ENCODE assay signal across 8 cellular contexts in genomic region chrX:24054182-24055042, GRCh38. TPM values are rescaled to one million over a fixed set of nuclear protein-coding genes. Genes with fewer than 3 reads are reported as not detected.
A peak's percentile ranks its signal among the peaks of the same experiment; 100 is the strongest.
DNase-seq lines count a peak whose midpoint lies in the region; ATAC-seq, FAIRE-seq and TF ChIP-seq lines count a peak whose summit lies in the region.

Gene EIF2S3, plus strand, starts transcription at chrX:24054956. Its CDS starts 13 bp downstream, at chrX:24054969.

- no peaks in the 10 kb centered on the region for H3K9me2 ChIP-seq in Loucy (replicated peaks; ENCODE audit: low read depth, low read length)

- peak; percentile 92 for DNase-seq in ELR (ENCODE audit: low read depth)
- peak; percentile 22 for DNase-seq in H54 (ENCODE audit: insufficient read length, low spot score)
- peak; percentile 83 for DNase-seq in RWPE2 (ENCODE audit: low spot score)
- DNase-seq in fibroblast of mammary gland (ENCODE audit: low read depth), result peak; percentile 98
- peak; percentile 76 for DNase-seq in natural killer cell
- peak; percentile 83 for DNase-seq in stimulated activated naive CD4-positive, alpha-beta T cell treated with Interleukin-2 at 50 U/mL for 16 hours (lab: John Stamatoyannopoulos, UW)

- peak; percentile 60 for TF ChIP-seq CTCF in Loucy (conservative IDR thresholded peaks at IDR 0.05; ENCODE audit: low read length)
- peak; percentile 80 for TF ChIP-seq CTCF in RWPE2 (IDR thresholded peaks at IDR 0.05; ENCODE audit: poor library complexity, severe bottlenecking)
- TF ChIP-seq CTCF in fibroblast of mammary gland (conservative IDR thresholded peaks at IDR 0.05; ENCODE audit: control insufficient read depth, insufficient read depth, low read depth, low read length), result peak; percentile 39
- peak; percentile 48 for TF ChIP-seq CTCF in natural killer cell (IDR thresholded peaks at IDR 0.05)

- peaks cover 9% of the 10 kb centered on the region for H3K79me2 ChIP-seq in Loucy (ENCODE audit: insufficient read depth, low read length)

- H3K9ac ChIP-seq in Loucy (ENCODE audit: low read depth, low read length, poor library complexity, severe bottlenecking), result no peak within 1 kb of the TSS

- no peaks in the 10 kb centered on the region for H3K9me3 Mint-ChIP-seq in activated T-helper 17 cell treated with anti-CD3 and anti-CD28 coated beads, Interleukin-2, amount 50 U/mL, for 72 hours
- no peaks in the 10 kb centered on the region for H3K9me3 Mint-ChIP-seq in natural killer cell

- H3K9me3 ChIP-seq in Loucy (ENCODE audit: insufficient read depth, low read depth, low read length), result no peaks in the 10 kb centered on the region
- no peaks in the 10 kb centered on the region for H3K9me3 ChIP-seq in RWPE2 (ENCODE audit: severe bottlenecking)

- ATAC-seq in RWPE2 (ENCODE audit: low read depth), result peak; percentile 87
- ATAC-seq in activated T-helper 17 cell treated with anti-CD3 and anti-CD28 coated beads, Interleukin-2, amount 50 U/mL, for 72 hours (replicated peaks), result peak; percentile 86
- ATAC-seq in natural killer cell, result peak; percentile 82 to 94 (median 82)

- H3F3A ChIP-seq in Loucy (ENCODE audit: low read depth), result no peaks in the 10 kb centered on the region

- H3K27ac ChIP-seq in RWPE2 (ENCODE audit: poor library complexity, severe bottlenecking), result no peak within 1 kb of the TSS

- FAIRE-seq in H54 (lab: Jason Lieb, UNC), result no peak

- no peak within 1 kb of the TSS for H3K27ac Mint-ChIP-seq in activated T-helper 17 cell treated with anti-CD3 and anti-CD28 coated beads, Interleukin-2, amount 50 U/mL, for 72 hours
- H3K27ac Mint-ChIP-seq in natural killer cell, result no peak within 1 kb of the TSS

- H3K27me3 Mint-ChIP-seq in activated T-helper 17 cell treated with anti-CD3 and anti-CD28 coated beads, Interleukin-2, amount 50 U/mL, for 72 hours, result no peaks in the 10 kb centered on the region
- no peaks in the 10 kb centered on the region for H3K27me3 Mint-ChIP-seq in natural killer cell (ENCODE audit: low read depth in 2 of 2)

- peaks cover 9% of the 10 kb centered on the region; the same call in 1 of the 2 replicates for H3K36me3 ChIP-seq in Loucy (ENCODE audit: insufficient read depth, low read length)
- H3K36me3 ChIP-seq in RWPE2 (ENCODE audit: low read depth), result peaks cover 9% of the 10 kb centered on the region

- H3K4me1 ChIP-seq in Loucy (ENCODE audit: insufficient read depth, low read length, poor library complexity, severe bottlenecking) (peaks cover 3% of the 10 kb centered on the region), RWPE2 (ENCODE audit: insufficient read depth, poor library complexity, severe bottlenecking) (no peaks in the 10 kb centered on the region)

- H3K4me2 ChIP-seq in Loucy (ENCODE audit: low read depth, low read length, poor library complexity, severe bottlenecking), result peak within 1 kb of the TSS; percentile 79

- H4K20me1 ChIP-seq in Loucy (ENCODE audit: insufficient read depth, low read length, poor library complexity, severe bottlenecking), result peaks cover 18% of the 10 kb centered on the region

- H3K4me1 Mint-ChIP-seq in activated T-helper 17 cell treated with anti-CD3 and anti-CD28 coated beads, Interleukin-2, amount 50 U/mL, for 72 hours, result no peaks in the 10 kb centered on the region
- H3K4me1 Mint-ChIP-seq in natural killer cell, result no peaks in the 10 kb centered on the region

- no peak within 1 kb of the TSS for H3K4me3 Mint-ChIP-seq in activated T-helper 17 cell treated with anti-CD3 and anti-CD28 coated beads, Interleukin-2, amount 50 U/mL, for 72 hours
- no peak within 1 kb of the TSS for H3K4me3 Mint-ChIP-seq in natural killer cell

- H3K27me3 ChIP-seq in Loucy (ENCODE audit: insufficient read depth, low read length, poor library complexity, severe bottlenecking) (no peaks in the 10 kb centered on the region), RWPE2 (ENCODE audit: insufficient read depth, poor library complexity, severe bottlenecking) (no peaks in the 10 kb centered on the region)

- H3K4me3 ChIP-seq in Loucy (ENCODE audit: low read length, poor library complexity, severe bottlenecking) (no peak within 1 kb of the TSS), RWPE2 (ENCODE audit: severe bottlenecking) (no peak within 1 kb of the TSS), fibroblast of mammary gland (ENCODE audit: control insufficient read depth, low read depth, low read length) (no peak within 1 kb of the TSS)

- intact Hi-C loops in natural killer cell (cut with micrococcal nuclease), result loop anchor here (1.0 to 10.0 kb wide), 6 partner anchors 30 to 390 kb away; partner anchors contain the start of genes ACOT9, CXorf58, PRDX4 and ZFX

- TF ChIP-seq POLR2A in H54 (IDR thresholded peaks at IDR 0.05; ENCODE audit: low read depth, low read length), result peak; percentile 64

- peaks cover 9% of the 10 kb centered on the region for H3K36me3 Mint-ChIP-seq in activated T-helper 17 cell treated with anti-CD3 and anti-CD28 coated beads, Interleukin-2, amount 50 U/mL, for 72 hours (ENCODE audit: low read depth)
- no peaks in the 10 kb centered on the region for H3K36me3 Mint-ChIP-seq in natural killer cell

- H2AFZ ChIP-seq in Loucy (ENCODE audit: low read length), result peak within 1 kb of the TSS; percentile 75

RNA-seq across cellular contexts. Expression of gene EIF2S3, which starts in this region (rescaled TPM):
- 100 to 1,000 TPM; 169 to 225 TPM for total RNA-seq in activated T-helper 17 cell treated with anti-CD3 and anti-CD28 coated beads, Interleukin-2, amount 50 U/mL, for 72 hours
- 100 to 1,000 TPM; 124 to 199 (median 132) TPM for total RNA-seq in natural killer cell

Comparison
In these comparisons a context has a peak if more than half of its experiments do, and no peak if none do; other contexts are left out.
1. DNase-seq: peak in every context shown above with its lines; median percentile 98 in fibroblast of mammary gland; 92 in ELR; 83 in RWPE2; 83 in stimulated activated naive CD4-positive, alpha-beta T cell treated with Interleukin-2 at 50 U/mL for 16 hours; 76 in natural killer cell; 22 in H54.